In genomic region chr2:3222636-3223035, GRCh38 we compare ENCODE assay signal across 10 cellular contexts.
DNase-seq lines count a peak whose midpoint lies in the region; ATAC-seq and TF ChIP-seq lines count a peak whose summit lies in the region.
"Had no signal": no experiment of that assay in that cellular context is flagged by ENCODE, and none has a peak within 500 bp of the region (broad histone marks: within the 10 kb centered on the region; RNA-seq: fewer than 3 reads in every experiment).

No MANE protein-coding gene starts in this region.

- H3K27me3 Mint-ChIP-seq in T-helper 1 cell treated with Interleukin-12 subunit alpha and Interleukin-12 subunit beta and Interleukin-4 antibody, amounts not matched to agents 30 μg/mL and 1 μg/mL, for 36 hours (ENCODE audit: low read depth): no peaks in the 10 kb centered on the region

- H3K4me3 ChIP-seq in SJCRH30: no peak overlapping the region
- no peak overlapping the region for H3K4me3 ChIP-seq in left ventricle myocardium inferior
- H3K4me3 ChIP-seq: lung had no signal

- H3K4me1 ChIP-seq in SJCRH30: no peaks in the 10 kb centered on the region
- H3K4me1 ChIP-seq in left ventricle myocardium inferior: no peaks in the 10 kb centered on the region

- no peaks in the 10 kb centered on the region for H3K27me3 ChIP-seq in SJCRH30
- no peaks in the 10 kb centered on the region for H3K27me3 ChIP-seq in left ventricle myocardium inferior (ENCODE audit: low read depth)

- peaks cover 41% of the 10 kb centered on the region for H3K4me1 Mint-ChIP-seq in T-helper 1 cell treated with Interleukin-12 subunit alpha and Interleukin-12 subunit beta and Interleukin-4 antibody, amounts not matched to agents 30 μg/mL and 1 μg/mL, for 36 hours (ENCODE audit: low read depth)

- H3K27ac Mint-ChIP-seq in T-helper 1 cell treated with Interleukin-12 subunit alpha and Interleukin-12 subunit beta and Interleukin-4 antibody, amounts not matched to agents 30 μg/mL and 1 μg/mL, for 36 hours: peak overlapping the region; percentile 99

- ATAC-seq in HG02571 (IDR thresholded peaks at IDR 0.05; ENCODE audit: unreplicated experiment): peak; percentile 54

- peak overlapping the region; percentile 60 for H3K4me3 Mint-ChIP-seq in T-helper 1 cell treated with Interleukin-12 subunit alpha and Interleukin-12 subunit beta and Interleukin-4 antibody, amounts not matched to agents 30 μg/mL and 1 μg/mL, for 36 hours

- no peak for TF ChIP-seq CTCF in left ventricle myocardium inferior (IDR thresholded peaks at IDR 0.05; ENCODE audit: borderline replicate concordance)

- DNase-seq in DMS153 (lab: John Stamatoyannopoulos, UW): peak; percentile 25
- peak; percentile 6 for DNase-seq in iris pigment epithelial cell (ENCODE audit: low read depth)
- DNase-seq in SJCRH30: no peak
- DNase-seq in NCI-H82 (lab: John Stamatoyannopoulos, UW): no peak
- DNase-seq in left ventricle myocardium inferior: no peak
- DNase-seq in NCI-H1105 (lab: John Stamatoyannopoulos, UW): no peak

- H3K9me3 ChIP-seq in SJCRH30 (replicated peaks) (peaks cover 4% of the 10 kb centered on the region; the same call in 1 of the 2 replicates), left ventricle myocardium inferior (replicated peaks) (peaks cover 23% of the 10 kb centered on the region)

- H3K36me3 Mint-ChIP-seq in T-helper 1 cell treated with Interleukin-12 subunit alpha and Interleukin-12 subunit beta and Interleukin-4 antibody, amounts not matched to agents 30 μg/mL and 1 μg/mL, for 36 hours (ENCODE audit: low read depth): peaks cover 36% of the 10 kb centered on the region

- peaks cover 26% of the 10 kb centered on the region for H3K9me3 Mint-ChIP-seq in T-helper 1 cell treated with Interleukin-12 subunit alpha and Interleukin-12 subunit beta and Interleukin-4 antibody, amounts not matched to agents 30 μg/mL and 1 μg/mL, for 36 hours

- intact Hi-C loops in left ventricle myocardium inferior (cut with micrococcal nuclease): no loop called here

- H3K36me3 ChIP-seq in SJCRH30 (no peaks in the 10 kb centered on the region), left ventricle myocardium inferior (no peaks in the 10 kb centered on the region)

- H3K27ac ChIP-seq in SJCRH30 (no peak overlapping the region), left ventricle myocardium inferior (replicated peaks) (no peak overlapping the region)
- H3K27ac ChIP-seq: VCaP had no signal

Comparison
In these comparisons a context has a peak if more than half of its experiments do, and no peak if none do; other contexts are left out.
1. DNase-seq: peak in DMS153 (single experiment) and iris pigment epithelial cell (single experiment); none in SJCRH30 (0 of 2), NCI-H82 (single experiment), left ventricle myocardium inferior (single experiment) and NCI-H1105 (single experiment).